15 cellular contexts compared by ENCODE assay signal in genomic region chr20:51426879-51427624, GRCh38.
DNase-seq lines count a peak whose midpoint lies in the region; ATAC-seq lines count a peak whose summit lies in the region.
"Had no signal": no experiment of that assay in that cellular context is flagged by ENCODE, and none has a peak within 500 bp of the region (broad histone marks: within the 10 kb centered on the region; RNA-seq: fewer than 3 reads in every experiment).

No MANE protein-coding gene starts in this region.

- H3K4me2 ChIP-seq in neuronal stem cell (ENCODE audit: insufficient read depth, low read length, poor library complexity, severe bottlenecking): no peak overlapping the region

- no peak overlapping the region for H3K9ac ChIP-seq in neuronal stem cell (ENCODE audit: low read depth, low read length, poor library complexity)

- POLR2A ChIA-PET in activated CD4-positive, alpha-beta T cell treated with anti-CD3 and anti-CD28 coated beads for 36 hours (lab: Charles Lee): no interaction called here

- peak overlapping the region; percentile 33 for H2AFZ ChIP-seq in neuronal stem cell (ENCODE audit: low read length)

- H3K79me1 ChIP-seq in neuronal stem cell (ENCODE audit: low read depth, low read length): no peaks in the 10 kb centered on the region

- no peaks in the 10 kb centered on the region for H3K9me3 Mint-ChIP-seq in activated CD4-positive, alpha-beta T cell treated with anti-CD3 and anti-CD28 coated beads for 36 hours (ENCODE audit: low read depth)
- no peaks in the 10 kb centered on the region for H3K9me3 Mint-ChIP-seq in T-helper 1 cell treated with Interleukin-12 subunit alpha and Interleukin-12 subunit beta and Interleukin-4 antibody, amounts not matched to agents 30 μg/mL and 1 μg/mL, for 36 hours

- H3K27me3 Mint-ChIP-seq in activated CD4-positive, alpha-beta T cell treated with anti-CD3 and anti-CD28 coated beads for 36 hours: no peaks in the 10 kb centered on the region
- H3K27me3 Mint-ChIP-seq in T-helper 1 cell treated with Interleukin-12 subunit alpha and Interleukin-12 subunit beta and Interleukin-4 antibody, amounts not matched to agents 30 μg/mL and 1 μg/mL, for 36 hours (ENCODE audit: low read depth): no peaks in the 10 kb centered on the region

- H3K4me3 ChIP-seq in neuronal stem cell (ENCODE audit: low read length in 2 of 2): no peak overlapping the region
- H3K4me3 ChIP-seq: heart left ventricle, tibial nerve had no signal

- DNase-seq in activated CD4-positive, alpha-beta T cell treated with anti-CD3 and anti-CD28 coated beads for 36 hours: no peak
- no peak for DNase-seq in activated CD4-positive, alpha-beta T cell treated with anti-CD3 and anti-CD28 coated beads for 1 hour
- DNase-seq in foreskin melanocyte (peak; percentile 51), neuronal stem cell (ENCODE audit: low spot score) (no peak), C1 segment of cervical spinal cord (lab: John Stamatoyannopoulos, UW) (no peak)
- DNase-seq in stimulated activated CD4-positive, alpha-beta T cell treated with anti-CD3 and anti-CD28 coated beads, Interleukin-15, amount 100 ng/mL, for 24 hours: no peak
- DNase-seq: heart left ventricle; midbrain; NCI-H748 treated with DMSO at 0.1 percent for 48 hours; stimulated activated CD4-positive, alpha-beta T cell treated with anti-CD3 and anti-CD28 coated beads, Interleukin-2, amount 100 ng/mL, for 48 hours; stimulated activated CD8-positive, alpha-beta memory T cell treated with anti-CD3 and anti-CD28 coated beads, Interleukin-4, amount 100 ng/mL, for 48 hours had no signal

- H3K27ac ChIP-seq in neuronal stem cell (replicated peaks; ENCODE audit: low read length): no peak overlapping the region
- H3K27ac ChIP-seq: 22Rv1 had no signal

- H3K4me3 Mint-ChIP-seq in activated CD4-positive, alpha-beta T cell treated with anti-CD3 and anti-CD28 coated beads for 36 hours: no peak overlapping the region
- H3K4me3 Mint-ChIP-seq in T-helper 1 cell treated with Interleukin-12 subunit alpha and Interleukin-12 subunit beta and Interleukin-4 antibody, amounts not matched to agents 30 μg/mL and 1 μg/mL, for 36 hours: no peak overlapping the region

- H3K36me3 ChIP-seq in neuronal stem cell (replicated peaks in 1 of 2; ENCODE audit: control insufficient read depth in 2 of 2, insufficient read depth in 2 of 2, low read length in 2 of 2): no peaks in the 10 kb centered on the region

- H3K4me1 ChIP-seq in neuronal stem cell (ENCODE audit: control insufficient read depth in 2 of 2, insufficient read depth in 1 of 2, low read depth in 1 of 2, low read length in 2 of 2): peaks cover 6 to 27% of the 10 kb centered on the region in 2 donors

- no CpG with 5 or more reads among the region's 17 CpGs for WGBS in neuronal stem cell (ENCODE audit: extremely low coverage in 2 of 2, insufficient read length in 2 of 2, insufficient replicate concordance in 1 of 2), 2 donors

- H3K36me3 Mint-ChIP-seq in activated CD4-positive, alpha-beta T cell treated with anti-CD3 and anti-CD28 coated beads for 36 hours (ENCODE audit: low read depth): peaks cover 60% of the 10 kb centered on the region
- H3K36me3 Mint-ChIP-seq in T-helper 1 cell treated with Interleukin-12 subunit alpha and Interleukin-12 subunit beta and Interleukin-4 antibody, amounts not matched to agents 30 μg/mL and 1 μg/mL, for 36 hours (ENCODE audit: low read depth): peaks cover 56% of the 10 kb centered on the region

- no peaks in the 10 kb centered on the region for H3K9me3 ChIP-seq in neuronal stem cell (replicated peaks in 1 of 2; ENCODE audit: control insufficient read depth in 2 of 2, insufficient read depth in 1 of 2, low read depth in 1 of 2, low read length in 2 of 2)
- H3K9me3 ChIP-seq: heart left ventricle, tibial nerve had no signal

- H2BK15ac ChIP-seq in neuronal stem cell (ENCODE audit: low read length): no peak overlapping the region

- no peak overlapping the region for H4K8ac ChIP-seq in neuronal stem cell (ENCODE audit: low read depth, low read length)

- intact Hi-C loops in activated CD4-positive, alpha-beta T cell treated with anti-CD3 and anti-CD28 coated beads for 36 hours (cut with DNase I, micrococcal nuclease): no loop called here

- H2BK120ac ChIP-seq in neuronal stem cell (ENCODE audit: low read depth, low read length): no peak overlapping the region

- H4K91ac ChIP-seq in neuronal stem cell (ENCODE audit: low read depth, low read length, poor library complexity): no peak overlapping the region

- H3K4ac ChIP-seq in neuronal stem cell (ENCODE audit: low read length): no peak overlapping the region

- CTCF ChIA-PET in activated CD4-positive, alpha-beta T cell treated with anti-CD3 and anti-CD28 coated beads for 36 hours (lab: Charles Lee): interaction anchor here (0.6 kb wide), 1 partner anchor 43 kb away, joined by 3 read pairs; no protein-coding TSS in a partner anchor

- H2AK5ac ChIP-seq in neuronal stem cell (ENCODE audit: low read depth, low read length): no peak overlapping the region

- H3K27me3 ChIP-seq in neuronal stem cell (ENCODE audit: control insufficient read depth in 3 of 3, insufficient read depth in 3 of 3, low read depth in 1 of 3, low read length in 3 of 3): no peaks in the 10 kb centered on the region
- H3K27me3 ChIP-seq: heart left ventricle, tibial nerve had no signal

- peak overlapping the region; percentile 28 for H3K27ac Mint-ChIP-seq in activated CD4-positive, alpha-beta T cell treated with anti-CD3 and anti-CD28 coated beads for 36 hours
- H3K27ac Mint-ChIP-seq in T-helper 1 cell treated with Interleukin-12 subunit alpha and Interleukin-12 subunit beta and Interleukin-4 antibody, amounts not matched to agents 30 μg/mL and 1 μg/mL, for 36 hours: peak overlapping the region; percentile 35

- no peak overlapping the region for H2BK12ac ChIP-seq in neuronal stem cell (ENCODE audit: low read length)

- no peak for ATAC-seq in activated CD4-positive, alpha-beta T cell treated with anti-CD3 and anti-CD28 coated beads for 36 hours
- ATAC-seq in GM18870 (IDR thresholded peaks at IDR 0.05; ENCODE audit: unreplicated experiment): no peak
- ATAC-seq: heart left ventricle had no signal

- H2BK5ac ChIP-seq in neuronal stem cell (ENCODE audit: low read length): no peak overlapping the region

- H3K23ac ChIP-seq in neuronal stem cell (ENCODE audit: low read depth, low read length, poor library complexity): no peak overlapping the region

- no peak overlapping the region for H3K18ac ChIP-seq in neuronal stem cell (ENCODE audit: low read length)

- no peak overlapping the region for H3K14ac ChIP-seq in neuronal stem cell (ENCODE audit: low read length)

- H3K4me1 Mint-ChIP-seq in activated CD4-positive, alpha-beta T cell treated with anti-CD3 and anti-CD28 coated beads for 36 hours: peaks cover 78% of the 10 kb centered on the region
- H3K4me1 Mint-ChIP-seq in T-helper 1 cell treated with Interleukin-12 subunit alpha and Interleukin-12 subunit beta and Interleukin-4 antibody, amounts not matched to agents 30 μg/mL and 1 μg/mL, for 36 hours (ENCODE audit: low read depth): peaks cover 64% of the 10 kb centered on the region
